In the genomic region with DNA sequence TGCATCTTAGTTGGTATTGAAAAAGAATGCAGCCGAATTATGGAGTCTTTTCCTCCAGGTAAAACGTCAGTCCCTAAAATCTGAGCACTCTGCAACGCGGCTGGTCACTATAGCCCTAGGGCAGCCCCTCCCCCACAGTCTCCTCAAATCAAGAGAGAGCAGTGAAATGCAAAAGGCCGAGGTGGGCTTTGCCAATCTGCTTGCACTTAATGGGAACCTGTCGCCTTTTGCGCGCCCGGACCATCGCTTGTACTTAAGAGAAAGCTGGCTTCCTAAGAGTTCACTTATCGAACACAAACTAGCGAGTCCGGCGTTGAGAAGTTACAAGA, we compare ENCODE assay signal across 8 cellular contexts. TPM values are rescaled to one million over a fixed set of nuclear protein-coding genes. Genes with fewer than 3 reads are reported as not detected.
DNase-seq lines count a peak whose midpoint lies in the region; ATAC-seq and TF ChIP-seq lines count a peak whose summit lies in the region.

No MANE protein-coding gene starts in this region.

- intact Hi-C loops in thyroid gland (cut with DNase I), result loop anchor here (10.0 kb wide), 1 partner anchor 81 kb away; the partner anchor contains the start of gene PAQR8

- H3K9me3 ChIP-seq in mononuclear cell (ENCODE audit: low read depth, low read length) (no peaks in the 10 kb centered on the region), thyroid gland (no peaks in the 10 kb centered on the region)

- no peak overlapping the region for H3K27ac ChIP-seq in thyroid gland

- 0 to 2% methylated on average over 10 to 14 of the region's 14 CpGs for WGBS in thyroid gland, 2 donors

- TF ChIP-seq CTCF in choroid plexus epithelial cell (conservative IDR thresholded peaks at IDR 0.05; ENCODE audit: low read depth, low read length) (no peak), thyroid gland (IDR thresholded peaks at IDR 0.05) (no peak)

- H3K4me3 ChIP-seq in choroid plexus epithelial cell (ENCODE audit: low read depth, low read length) (peak overlapping the region; percentile 86), mononuclear cell (ENCODE audit: low read length) (peak overlapping the region; percentile 79), thyroid gland (replicated peaks in 1 of 3) (peak overlapping the region; percentile 30 to 55 (median 35))

- H3K27me3 ChIP-seq in mononuclear cell (ENCODE audit: insufficient read depth, low read length) (no peaks in the 10 kb centered on the region), thyroid gland (no peaks in the 10 kb centered on the region)

- peaks cover 23% of the 10 kb centered on the region for H3K4me1 ChIP-seq in mononuclear cell (ENCODE audit: insufficient read depth, low read length)
- peaks cover 9 to 10% of the 10 kb centered on the region in 2 donors for H3K4me1 ChIP-seq in thyroid gland

- no peak for TF ChIP-seq POLR2A in thyroid gland (IDR thresholded peaks at IDR 0.05)

- DNase-seq in NOMO-1 (lab: John Stamatoyannopoulos, UW; ENCODE audit: unreplicated experiment in 2 of 2) (peak; percentile 64 to 66), NOMO-1 treated with DMSO at 0.1 percent for 48 hours (lab: John Stamatoyannopoulos, UW; ENCODE audit: unreplicated experiment) (no peak), NCI-H82 treated with DMSO at 0.1 percent for 48 hours (lab: John Stamatoyannopoulos, UW; ENCODE audit: unreplicated experiment) (peak; percentile 43), choroid plexus epithelial cell (ENCODE audit: low read depth) (peak; percentile 37), thyroid gland (peak; percentile 39 to 59), SIG-M5 (lab: John Stamatoyannopoulos, UW) (no peak)

- peaks cover 14 to 28% of the 10 kb centered on the region in 2 donors for H3K36me3 ChIP-seq in thyroid gland

- peak; percentile 3 for ATAC-seq in HG03175 (IDR thresholded peaks at IDR 0.05; ENCODE audit: unreplicated experiment)

RNA-seq across cellular contexts. Expression of gene MCM3, which starts 0.4 kb away (rescaled TPM):
- 9.1 TPM for total RNA-seq in mononuclear cell
- 10 to 100 TPM; 26.1 to 44.5 (median 34.3) TPM for total RNA-seq in thyroid gland

RNA-seq across cellular contexts. Expression of gene IL17F, which starts 39.8 kb away (rescaled TPM):
- total RNA-seq in mononuclear cell (not detected), thyroid gland (not detected)

Comparison
In these comparisons a context has a peak if more than half of its experiments do, and no peak if none do; other contexts are left out.
1. DNase-seq: peak in NOMO-1 (2 of 2), NCI-H82 treated with DMSO at 0.1 percent for 48 hours (single experiment), choroid plexus epithelial cell (single experiment) and thyroid gland (2 of 2); none in NOMO-1 treated with DMSO at 0.1 percent for 48 hours (single experiment) and SIG-M5 (single experiment).
2. H3K4me3 ChIP-seq: peak in every context shown above with its lines; median percentile 86 in choroid plexus epithelial cell; 79 in mononuclear cell; 35 in thyroid gland.